In the genomic region with DNA sequence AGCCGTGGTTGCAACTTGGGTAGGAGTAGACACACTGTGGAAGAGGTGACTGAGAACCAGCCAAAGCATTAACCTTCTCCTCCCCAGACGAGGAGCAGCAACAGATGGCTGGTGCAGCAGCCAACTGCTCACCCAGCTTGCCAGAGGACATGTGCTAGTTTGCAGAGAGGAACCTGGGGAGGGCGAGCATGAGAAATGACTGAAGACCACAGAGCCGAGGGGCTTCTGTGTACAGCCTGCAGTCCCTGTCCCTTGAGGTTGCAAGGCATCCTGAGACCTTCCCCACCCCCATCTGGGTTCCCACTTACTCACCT, we compare ENCODE assay signal across 11 cellular contexts.
DNase-seq lines count a peak whose midpoint lies in the region; ATAC-seq and TF ChIP-seq lines count a peak whose summit lies in the region.
"Had no signal": no experiment of that assay in that cellular context is flagged by ENCODE, and none has a peak within 500 bp of the region (broad histone marks: within the 10 kb centered on the region; RNA-seq: fewer than 3 reads in every experiment).

No MANE protein-coding gene starts in this region.

- H3K27ac ChIP-seq in lower lobe of right lung (peak overlapping the region; percentile 52), uterus (peak overlapping the region; percentile 80 to 89), Peyer's patch (peak overlapping the region in 2 of 4 donors; percentile 18 to 76)
- H3K27ac ChIP-seq: 22Rv1, SJSA1, suprapubic skin had no signal

- H3K36me3 ChIP-seq in lower lobe of right lung (peaks cover 33% of the 10 kb centered on the region), uterus (no peaks in the 10 kb centered on the region), Peyer's patch (no peaks in the 10 kb centered on the region)
- H3K36me3 ChIP-seq: SJSA1, suprapubic skin had no signal

- H3K9me3 ChIP-seq in lower lobe of right lung (no peaks in the 10 kb centered on the region), uterus (no peaks in the 10 kb centered on the region), Peyer's patch (no peaks in the 10 kb centered on the region)
- H3K9me3 ChIP-seq: SJSA1, suprapubic skin had no signal

- DNase-seq in DMS53 (lab: John Stamatoyannopoulos, UW) (peak; percentile 34), DMS53 treated with DMSO at 0.1 percent for 48 hours (lab: John Stamatoyannopoulos, UW; ENCODE audit: unreplicated experiment) (no peak), cerebellar nuclear complex (lab: John Stamatoyannopoulos, UW) (peak; percentile 24 to 25), lower lobe of right lung (no peak), uterus (no peak), Peyer's patch (no peak), superior temporal gyrus (ENCODE audit: extremely low spot score) (no peak)

- TF ChIP-seq POLR2A in uterus (IDR thresholded peaks at IDR 0.05) (no peak), Peyer's patch (IDR thresholded peaks at IDR 0.05) (no peak)

- intact Hi-C loops in lower lobe of right lung (cut with DNase I), result no loop called here
- intact Hi-C loops in uterus (cut with DNase I; ENCODE audit: low total_unique reads), result loop anchor here (10.0 kb wide), 1 partner anchor 120 kb away; no protein-coding TSS in a partner anchor

- ATAC-seq in lower lobe of right lung, result no peak
- ATAC-seq in GM18868 (IDR thresholded peaks at IDR 0.05; ENCODE audit: unreplicated experiment), result no peak

- H3K4me1 ChIP-seq in lower lobe of right lung (peaks cover 23% of the 10 kb centered on the region), uterus (peaks cover 0 to 8% of the 10 kb centered on the region in 2 donors), Peyer's patch (peaks cover 0 to 33% (median 0%) of the 10 kb centered on the region in 4 donors)

- no peak overlapping the region for H3K4me3 ChIP-seq in lower lobe of right lung
- no peak overlapping the region for H3K4me3 ChIP-seq in uterus
- no peak overlapping the region for H3K4me3 ChIP-seq in Peyer's patch
- H3K4me3 ChIP-seq: SJSA1, suprapubic skin had no signal

- H3K27me3 ChIP-seq in lower lobe of right lung (ENCODE audit: low read depth) (no peaks in the 10 kb centered on the region), uterus (no peaks in the 10 kb centered on the region), Peyer's patch (no peaks in the 10 kb centered on the region)
- H3K27me3 ChIP-seq: SJSA1 had no signal

- no peak for TF ChIP-seq CTCF in lower lobe of right lung (IDR thresholded peaks at IDR 0.05)
- TF ChIP-seq CTCF in uterus (IDR thresholded peaks at IDR 0.05), result no peak
- no peak for TF ChIP-seq CTCF in Peyer's patch (IDR thresholded peaks at IDR 0.05)

Comparison
In these comparisons a context has a peak if more than half of its experiments do, and no peak if none do; other contexts are left out.
1. DNase-seq: peak in DMS53 (single experiment) and cerebellar nuclear complex (2 of 2); none in DMS53 treated with DMSO at 0.1 percent for 48 hours (single experiment), lower lobe of right lung (single experiment), uterus (0 of 2), Peyer's patch (0 of 3) and superior temporal gyrus (single experiment).